17 cellular contexts compared by ENCODE assay signal in genomic region chr10:31036209-31036608, GRCh38. TPM values are rescaled to one million over a fixed set of nuclear protein-coding genes. Genes with fewer than 3 reads are reported as not detected.
DNase-seq lines count a peak whose midpoint lies in the region; ATAC-seq and TF ChIP-seq lines count a peak whose summit lies in the region.
"Had no signal": no experiment of that assay in that cellular context is flagged by ENCODE, and none has a peak within 500 bp of the region (broad histone marks: within the 10 kb centered on the region; RNA-seq: fewer than 3 reads in every experiment).

No MANE protein-coding gene starts in this region.

- no peak overlapping the region for H3K4me3 ChIP-seq in HEK293 (ENCODE audit: low read depth, low read length)
- no peak overlapping the region for H3K4me3 ChIP-seq in SJCRH30
- H3K4me3 ChIP-seq: esophagus muscularis mucosa, stomach had no signal

- H3K27ac ChIP-seq in HEK293 (ENCODE audit: extremely low read depth, low read depth, low read length) (no peak overlapping the region), SJCRH30 (no peak overlapping the region)
- H3K27ac ChIP-seq: esophagus muscularis mucosa, stomach had no signal

- H3K4me1 ChIP-seq in HEK293 (ENCODE audit: control insufficient read depth, insufficient read depth, low read length) (no peaks in the 10 kb centered on the region), SJCRH30 (peaks cover 21% of the 10 kb centered on the region)

- H3K4me1 Mint-ChIP-seq in T-cell, result peaks cover 3 to 9% (median 9%) of the 10 kb centered on the region in 3 donors

- H3K9me3 Mint-ChIP-seq in T-cell, result no peaks in the 10 kb centered on the region
- H3K9me3 Mint-ChIP-seq: activated naive CD4-positive, alpha-beta T cell treated with anti-CD3 and anti-CD28 coated beads for 36 hours had no signal

- no peaks in the 10 kb centered on the region for H3K36me3 ChIP-seq in HEK293 (ENCODE audit: control insufficient read depth in 2 of 2, insufficient read depth in 1 of 2, low read length in 2 of 2)
- no peaks in the 10 kb centered on the region for H3K36me3 ChIP-seq in SJCRH30
- H3K36me3 ChIP-seq: esophagus muscularis mucosa, stomach had no signal

- no peak overlapping the region for H3K4me3 Mint-ChIP-seq in T-cell
- H3K4me3 Mint-ChIP-seq: activated naive CD4-positive, alpha-beta T cell treated with anti-CD3 and anti-CD28 coated beads for 36 hours had no signal

- H3K9me3 ChIP-seq in HEK293 (ENCODE audit: control insufficient read depth, insufficient read depth, low read depth, low read length), result no peaks in the 10 kb centered on the region
- H3K9me3 ChIP-seq in SJCRH30 (replicated peaks), result no peaks in the 10 kb centered on the region
- H3K9me3 ChIP-seq: esophagus muscularis mucosa, stomach had no signal

- H3K27me3 ChIP-seq in SJCRH30, result no peaks in the 10 kb centered on the region
- H3K27me3 ChIP-seq: esophagus muscularis mucosa, stomach had no signal

- peak; percentile 4 for DNase-seq in COLO668 (lab: John Stamatoyannopoulos, UW; ENCODE audit: unreplicated experiment)
- DNase-seq in SJCRH30, result peak; percentile 22 to 48
- DNase-seq in iPS DF 19.7 (ENCODE audit: low read depth, low spot score), result peak; percentile 94
- no peak for DNase-seq in DMS79 treated with DMSO at 0.1 percent for 48 hours (lab: John Stamatoyannopoulos, UW)
- no peak for DNase-seq in NOMO-1 treated with dmso at 0.1 percent for 144 hours (lab: John Stamatoyannopoulos, UW; ENCODE audit: unreplicated experiment)
- no peak for DNase-seq in T-cell
- DNase-seq in activated CD4-positive, alpha-beta T cell treated with anti-CD3 and anti-CD28 coated beads for 4 hours, result no peak
- DNase-seq: activated naive CD4-positive, alpha-beta T cell treated with anti-CD3 and anti-CD28 coated beads for 36 hours; AML-193; GOT3; NCI-H1930; OCI-M1; right cardiac atrium; stomach had no signal

- no peaks in the 10 kb centered on the region for H3K27me3 Mint-ChIP-seq in T-cell
- H3K27me3 Mint-ChIP-seq: IgD-negative memory B cell had no signal

- no peak for ATAC-seq in T-cell (replicated peaks in 1 of 4)
- ATAC-seq: right cardiac atrium had no signal

- TF ChIP-seq CTCF in HEK293 (tag by site-specific recombination; IDR thresholded peaks at IDR 0.05), result no peak

- H3K27ac Mint-ChIP-seq in T-cell, result no peak overlapping the region
- H3K27ac Mint-ChIP-seq: activated naive CD4-positive, alpha-beta T cell treated with anti-CD3 and anti-CD28 coated beads for 36 hours had no signal

- POLR2A ChIA-PET in HEK293 (lab: Yijun Ruan, JAX), result no interaction called here
- POLR2A ChIA-PET in T-cell (lab: Charles Lee), result no interaction called here

- H3K36me3 Mint-ChIP-seq in T-cell, result no peaks in the 10 kb centered on the region

- CTCF ChIA-PET in HEK293 (lab: Yijun Ruan, JAX), result no interaction called here
- CTCF ChIA-PET in T-cell (lab: Charles Lee), result no interaction called here

TF ChIP-seq in HEK293, 187 proteins besides CTCF, POLR2A, EP300 and RAD21 (continues in another document):
- no peak for TF ChIP-seq ZNF274 (IDR thresholded peaks at IDR 0.05; ENCODE audit: low read length)
- no peak for TF ChIP-seq ZNF274 (tag by site-specific recombination; IDR thresholded peaks at IDR 0.05; ENCODE audit: borderline replicate concordance)
- no peak for TF ChIP-seq ZNF530 (tag by site-specific recombination; IDR thresholded peaks at IDR 0.05; ENCODE audit: low read depth)
- no peak for TF ChIP-seq ZNF571 (tag by site-specific recombination; IDR thresholded peaks at IDR 0.05)
- no peak for TF ChIP-seq ZNF449 (tag by site-specific recombination; IDR thresholded peaks at IDR 0.05)
- no peak for TF ChIP-seq ZBTB8A (tag by site-specific recombination; IDR thresholded peaks at IDR 0.05)
- peak; percentile 93 for TF ChIP-seq GLIS1 (tag by site-specific recombination; IDR thresholded peaks at IDR 0.05)
- TF ChIP-seq ZNF501 (tag by site-specific recombination; IDR thresholded peaks at IDR 0.05), result no peak
- TF ChIP-seq ZNF677 (tag by site-specific recombination; IDR thresholded peaks at IDR 0.05), result no peak
- 0 out of 2 replicates have a peak, but pooled peaks have one; percentile 42 for TF ChIP-seq ZBTB17 (tag by site-specific recombination; IDR thresholded peaks at IDR 0.05)
- TF ChIP-seq ZNF354C (tag by site-specific recombination; IDR thresholded peaks at IDR 0.05; ENCODE audit: borderline replicate concordance, low read depth), result no peak
- no peak for TF ChIP-seq GFI1B (tag by site-specific recombination; IDR thresholded peaks at IDR 0.05)
- no peak for TF ChIP-seq ZNF335 (tag by site-specific recombination; conservative IDR thresholded peaks at IDR 0.05)
- no peak for TF ChIP-seq KLF7 (tag by site-specific recombination; IDR thresholded peaks at IDR 0.05; ENCODE audit: borderline replicate concordance)
- TF ChIP-seq ZBTB10 (tag by site-specific recombination; IDR thresholded peaks at IDR 0.05), result no peak
- TF ChIP-seq ZNF837 (tag by site-specific recombination; IDR thresholded peaks at IDR 0.05), result no peak
- TF ChIP-seq BCL6B (tag by site-specific recombination; IDR thresholded peaks at IDR 0.05), result no peak
- TF ChIP-seq ZSCAN5A (tag by site-specific recombination; IDR thresholded peaks at IDR 0.05), result no peak
- TF ChIP-seq OVOL3 (tag by site-specific recombination; IDR thresholded peaks at IDR 0.05), result no peak
- TF ChIP-seq MYNN (tag by site-specific recombination; IDR thresholded peaks at IDR 0.05; ENCODE audit: borderline replicate concordance), result no peak
- TF ChIP-seq SP7 (tag by site-specific recombination; IDR thresholded peaks at IDR 0.05), result peak; percentile 46; the same call in 1 of the 2 replicates
- no peak for TF ChIP-seq ZNF138 (tag by site-specific recombination; IDR thresholded peaks at IDR 0.05; ENCODE audit: borderline replicate concordance)
- 0 out of 2 replicates have a peak, but pooled peaks have one; percentile 10 for TF ChIP-seq ZNF629 (tag by site-specific recombination; IDR thresholded peaks at IDR 0.05)
- no peak for TF ChIP-seq ZNF37A (tag by site-specific recombination; IDR thresholded peaks at IDR 0.05)
- TF ChIP-seq ZNF785 (tag by site-specific recombination; IDR thresholded peaks at IDR 0.05), result no peak

RNA-seq across cellular contexts. Expression of gene ZNF438, which starts 4.5 kb away (rescaled TPM):
- 1.5 and 2.2 TPM in 2 replicates for total RNA-seq in SJCRH30 (2014; rRNA removed; shearing (Covaris generic))
- 1 to 10 TPM; 2.7 to 3.6 (median 3.4) TPM for total RNA-seq in T-cell

Comparison
In these comparisons a context has a peak if more than half of its experiments do, and no peak if none do; other contexts are left out.
1. DNase-seq: peak in COLO668 (single experiment), SJCRH30 (2 of 2) and iPS DF 19.7 (single experiment); none in DMS79 treated with DMSO at 0.1 percent for 48 hours (single experiment), NOMO-1 treated with dmso at 0.1 percent for 144 hours (single experiment), T-cell (0 of 34) and activated CD4-positive, alpha-beta T cell treated with anti-CD3 and anti-CD28 coated beads for 4 hours (0 of 2).